8 cellular contexts compared by ENCODE assay signal in genomic region chr6:164108869-164109769, GRCh38.
DNase-seq lines count a peak whose midpoint lies in the region; ATAC-seq and TF ChIP-seq lines count a peak whose summit lies in the region.

No MANE protein-coding gene starts in this region.

- CTCF ChIA-PET in MCF 10A (lab: Yijun Ruan, JAX) (interaction anchor here (0.6 to 2.9 kb wide), 15 partner anchors 10 to 1121 kb away, joined by 3 to 18 read pairs (median 4); no protein-coding TSS in a partner anchor), mammary epithelial cell (lab: Charles Lee; ENCODE audit: low non-redundant PET) (no interaction called here)

- in situ Hi-C loops in mammary epithelial cell (cut with MboI; ENCODE audit: low sequenced_read_pairs in 2 of 2): no loop called here
- in situ Hi-C loops in brain microvascular endothelial cell (cut with HindIII; ENCODE audit: low pct_ligation_motif_present, low sequenced_read_pairs): no loop called here

- H2AFZ ChIP-seq in mammary epithelial cell (ENCODE audit: low read depth, low read length): no peak overlapping the region

- H3K36me3 ChIP-seq in mammary epithelial cell (ENCODE audit: insufficient read depth, low read length) (no peaks in the 10 kb centered on the region), brain microvascular endothelial cell (replicated peaks) (no peaks in the 10 kb centered on the region), aorta (ENCODE audit: control insufficient read depth in 1 of 2, insufficient read depth in 2 of 2, low read length in 1 of 2) (no peaks in the 10 kb centered on the region)

- H3K27ac Mint-ChIP-seq in MCF 10A (ENCODE audit: low read depth, unreplicated experiment) (peak overlapping the region; percentile 97), type B pancreatic cell (no peak overlapping the region)

- intact Hi-C loops in MCF 10A (cut with micrococcal nuclease): loop anchor here (2.0 to 5.0 kb wide), 4 partner anchors 152 to 1252 kb away; no protein-coding TSS in a partner anchor
- intact Hi-C loops in mammary epithelial cell (cut with micrococcal nuclease): no loop called here
- intact Hi-C loops in lower leg skin (cut with DNase I; ENCODE audit: low total_unique reads): no loop called here
- intact Hi-C loops in aorta (cut with DNase I): loop anchor here in 1 of 2 donors (1.0 kb wide), 1 partner anchor 24 kb away; no protein-coding TSS in a partner anchor

- POLR2A ChIA-PET in MCF 10A (lab: Yijun Ruan, JAX): interaction anchor here (0.7 to 1.8 kb wide), 14 partner anchors 10 to 697 kb away, joined by 3 to 24 read pairs (median 3); no protein-coding TSS in a partner anchor

- DNase-seq in MCF 10A (ENCODE audit: unreplicated experiment) (peak; percentile 93), mammary epithelial cell (no peak), brain microvascular endothelial cell (no peak), lower leg skin (ENCODE audit: low spot score in 2 of 2) (peak; percentile 72 to 94), aorta (peak; percentile 74 to 84), type B pancreatic cell (ENCODE audit: extremely low spot score, unreplicated experiment) (no peak)
- no peak for DNase-seq in activated effector memory CD4-positive, alpha-beta T cell treated with Interleukin-2 at 50 U/mL for 16 hours

- BruUV-seq in MCF 10A (replicated peaks; lab: Mats Ljungman, UMichigan) (TSS peak; percentile 23), mammary epithelial cell (replicated peaks; lab: Mats Ljungman, UMichigan) (no TSS peak)

- TF ChIP-seq CTCF in MCF 10A (IDR thresholded peaks at IDR 0.05; ENCODE audit: unreplicated experiment): no peak
- no peak for TF ChIP-seq CTCF in mammary epithelial cell (conservative IDR thresholded peaks at IDR 0.05 in 1 of 2, IDR thresholded peaks at IDR 0.05 in 1 of 2; ENCODE audit: extremely low read depth in 1 of 2, insufficient read depth in 1 of 2, low read depth in 1 of 2, low read length in 2 of 2)
- peak; percentile 4 for TF ChIP-seq CTCF in brain microvascular endothelial cell (IDR thresholded peaks at IDR 0.05; ENCODE audit: low read depth, low read length, missing control alignments)
- no peak for TF ChIP-seq CTCF in lower leg skin (IDR thresholded peaks at IDR 0.05)
- no peak for TF ChIP-seq CTCF in type B pancreatic cell (conservative IDR thresholded peaks at IDR 0.05)

- TF ChIP-seq POLR2A in lower leg skin (IDR thresholded peaks at IDR 0.05): no peak

- ATAC-seq in aorta (ENCODE audit: low FRiP score): peak; percentile 78
- ATAC-seq in HG03457 (IDR thresholded peaks at IDR 0.05; ENCODE audit: unreplicated experiment): no peak

- H3K79me2 ChIP-seq in mammary epithelial cell (ENCODE audit: insufficient read depth, low read length): no peaks in the 10 kb centered on the region

- no peak overlapping the region for H3K4me2 ChIP-seq in mammary epithelial cell (ENCODE audit: insufficient read depth, low read depth, low read length)

- H4K20me1 ChIP-seq in mammary epithelial cell (ENCODE audit: insufficient read depth, low read length): no peaks in the 10 kb centered on the region

- peaks cover 32% of the 10 kb centered on the region for H3K4me1 Mint-ChIP-seq in MCF 10A (ENCODE audit: insufficient read depth, unreplicated experiment)
- H3K4me1 Mint-ChIP-seq in type B pancreatic cell (ENCODE audit: unreplicated experiment): no peaks in the 10 kb centered on the region

- H3K27me3 Mint-ChIP-seq in MCF 10A (ENCODE audit: insufficient read depth, unreplicated experiment) (no peaks in the 10 kb centered on the region), type B pancreatic cell (peaks cover 2% of the 10 kb centered on the region)

- H3K4me3 ChIP-seq in mammary epithelial cell (replicated peaks in 1 of 3; ENCODE audit: insufficient read depth in 1 of 3, low read depth in 2 of 3, low read length in 3 of 3): no peak overlapping the region
- H3K4me3 ChIP-seq in brain microvascular endothelial cell (ENCODE audit: low read depth, low read length): no peak overlapping the region
- H3K4me3 ChIP-seq in lower leg skin (ENCODE audit: low read depth, poor library complexity, severe bottlenecking): no peak overlapping the region
- no peak overlapping the region for H3K4me3 ChIP-seq in aorta (ENCODE audit: low read length in 2 of 2)

- H3K4me3 Mint-ChIP-seq in MCF 10A (ENCODE audit: unreplicated experiment) (peak overlapping the region; percentile 60), type B pancreatic cell (no peak overlapping the region)

- H3K9me3 Mint-ChIP-seq in MCF 10A (ENCODE audit: unreplicated experiment): peaks cover 6% of the 10 kb centered on the region
- peaks cover 8% of the 10 kb centered on the region for H3K9me3 Mint-ChIP-seq in type B pancreatic cell

- H3K36me3 Mint-ChIP-seq in MCF 10A (ENCODE audit: insufficient read depth, unreplicated experiment): peaks cover 13% of the 10 kb centered on the region
- H3K36me3 Mint-ChIP-seq in type B pancreatic cell: no peaks in the 10 kb centered on the region

- H3K4me1 ChIP-seq in mammary epithelial cell (ENCODE audit: insufficient read depth, low read length) (no peaks in the 10 kb centered on the region), aorta (ENCODE audit: control insufficient read depth in 1 of 2, insufficient read depth in 2 of 2, low read length in 2 of 2) (no peaks in the 10 kb centered on the region)

- H3K9ac ChIP-seq in mammary epithelial cell (ENCODE audit: insufficient read depth, low read length): no peak overlapping the region

- 24% methylated on average over 13 of the region's 20 CpGs for WGBS in mammary epithelial cell (ENCODE audit: low coverage, missing lambda C conversion rate)
- WGBS in lower leg skin, 2 donors: 21 to 26% methylated on average over 20 of the region's 20 CpGs
- WGBS in aorta, 2 donors: 31 to 32% methylated on average over 20 of the region's 20 CpGs

- H3K27ac ChIP-seq in mammary epithelial cell (ENCODE audit: insufficient read depth, low read depth, low read length) (no peak overlapping the region), brain microvascular endothelial cell (no peak overlapping the region), aorta (ENCODE audit: low read depth in 1 of 2, low read length in 2 of 2) (peak overlapping the region in 1 of 2 donors; percentile 8)

- H3K27me3 ChIP-seq in mammary epithelial cell (ENCODE audit: insufficient read depth, low read length): no peaks in the 10 kb centered on the region
- H3K27me3 ChIP-seq in brain microvascular endothelial cell (replicated peaks): no peaks in the 10 kb centered on the region
- H3K27me3 ChIP-seq in aorta (ENCODE audit: control insufficient read depth in 1 of 2, insufficient read depth in 2 of 2, low read length in 1 of 2): no peaks in the 10 kb centered on the region

- H3K9me3 ChIP-seq in mammary epithelial cell (replicated peaks; ENCODE audit: insufficient read depth, low read length) (peaks cover 43% of the 10 kb centered on the region), aorta (ENCODE audit: control insufficient read depth, low read length) (no peaks in the 10 kb centered on the region)

- dilution Hi-C loops in mammary epithelial cell (cut with HindIII; ENCODE audit: low sequenced_read_pairs): no loop called here

Comparison
In these comparisons a context has a peak if more than half of its experiments do, and no peak if none do; other contexts are left out.
1. DNase-seq: peak in MCF 10A (single experiment), lower leg skin (2 of 2) and aorta (2 of 2); none in mammary epithelial cell (single experiment), brain microvascular endothelial cell (single experiment), activated effector memory CD4-positive, alpha-beta T cell treated with Interleukin-2 at 50 U/mL for 16 hours (single experiment) and type B pancreatic cell (single experiment).